Comparison of ENCODE assay signal across 8 cellular contexts in genomic region chr7:88546808-88547207, GRCh38.
DNase-seq lines count a peak whose midpoint lies in the region; ATAC-seq and TF ChIP-seq lines count a peak whose summit lies in the region.

No MANE protein-coding gene starts in this region.

- H3K27me3 ChIP-seq in lung (ENCODE audit: control insufficient read depth, insufficient read depth) = no peaks in the 10 kb centered on the region
- no peaks in the 10 kb centered on the region for H3K27me3 ChIP-seq in spleen (replicated peaks in 1 of 7)

- CTCF ChIA-PET in activated CD4-positive, alpha-beta memory T cell treated with anti-CD3 and anti-CD28 coated beads, Interleukin-2, amount 10 ng/mL, durations not matched to agents 7 days and 5 days (lab: Charles Lee) = no interaction called here

- H3K27me3 Mint-ChIP-seq in activated CD4-positive, alpha-beta memory T cell treated with anti-CD3 and anti-CD28 coated beads, Interleukin-2, amount 10 ng/mL, durations not matched to agents 7 days and 5 days = no peaks in the 10 kb centered on the region

- H3K27ac Mint-ChIP-seq in activated CD4-positive, alpha-beta memory T cell treated with anti-CD3 and anti-CD28 coated beads, Interleukin-2, amount 10 ng/mL, durations not matched to agents 7 days and 5 days = no peak overlapping the region

- POLR2A ChIA-PET in activated CD4-positive, alpha-beta memory T cell treated with anti-CD3 and anti-CD28 coated beads, Interleukin-2, amount 10 ng/mL, durations not matched to agents 7 days and 5 days (lab: Charles Lee) = no interaction called here

- no peaks in the 10 kb centered on the region for H3K36me3 Mint-ChIP-seq in activated CD4-positive, alpha-beta memory T cell treated with anti-CD3 and anti-CD28 coated beads, Interleukin-2, amount 10 ng/mL, durations not matched to agents 7 days and 5 days (ENCODE audit: low read depth)

- H3K9me3 Mint-ChIP-seq in activated CD4-positive, alpha-beta memory T cell treated with anti-CD3 and anti-CD28 coated beads, Interleukin-2, amount 10 ng/mL, durations not matched to agents 7 days and 5 days = peaks cover 4% of the 10 kb centered on the region

- H3K4me1 ChIP-seq in lung (ENCODE audit: control insufficient read depth in 2 of 2, insufficient read depth in 2 of 2, low read length in 2 of 2) (no peaks in the 10 kb centered on the region), spleen (no peaks in the 10 kb centered on the region)

- TF ChIP-seq CTCF in LNCaP clone FGC (IDR thresholded peaks at IDR 0.05; ENCODE audit: control insufficient read depth, extremely low read depth, insufficient read depth) = peak; percentile 79
- peak; percentile 5 for TF ChIP-seq CTCF in lung (IDR thresholded peaks at IDR 0.05; ENCODE audit: control extremely low read depth, extremely low read depth)
- peak in 1 of 11 experiments; percentile 15 for TF ChIP-seq CTCF in spleen (IDR thresholded peaks at IDR 0.05 in 8 of 11, conservative IDR thresholded peaks at IDR 0.05 in 3 of 11)

- H3K4me3 Mint-ChIP-seq in activated CD4-positive, alpha-beta memory T cell treated with anti-CD3 and anti-CD28 coated beads, Interleukin-2, amount 10 ng/mL, durations not matched to agents 7 days and 5 days = no peak overlapping the region

- intact Hi-C loops in spleen (cut with DNase I; ENCODE audit: low total_unique reads) = no loop called here

- peak; percentile 74 for DNase-seq in COLO829 (ENCODE audit: low spot score)
- no peak for DNase-seq in LNCaP clone FGC (ENCODE audit: low read depth)
- peak; percentile 32 for DNase-seq in activated CD4-positive, alpha-beta memory T cell treated with anti-CD3 and anti-CD28 coated beads, Interleukin-2, amount 10 ng/mL, durations not matched to agents 7 days and 5 days
- no peak for DNase-seq in lung (ENCODE audit: low spot score)
- no peak for DNase-seq in central memory CD4-positive, alpha-beta T cell
- no peak for DNase-seq in spleen

- ATAC-seq in GM18511 (IDR thresholded peaks at IDR 0.05; ENCODE audit: unreplicated experiment) = peak; percentile 77
- no peak for ATAC-seq in lung (ENCODE audit: insufficient read depth, low FRiP score)
- ATAC-seq in HG03378 (IDR thresholded peaks at IDR 0.05; ENCODE audit: unreplicated experiment) = no peak

- peaks cover 0 to 10% of the 10 kb centered on the region in 2 donors for H3K9me3 ChIP-seq in lung (ENCODE audit: control insufficient read depth in 2 of 2, insufficient read depth in 1 of 2, low read length in 1 of 2)
- H3K9me3 ChIP-seq in spleen = peaks cover 0 to 34% (median 21%) of the 10 kb centered on the region in 8 donors

- H3K27ac ChIP-seq in lung (ENCODE audit: low read depth in 1 of 2, low read length in 1 of 2) (no peak overlapping the region), spleen (no peak overlapping the region)

- H3K4me3 ChIP-seq in LNCaP clone FGC (ENCODE audit: low read depth, low read length) = no peak overlapping the region
- H3K4me3 ChIP-seq in lung = no peak overlapping the region
- no peak overlapping the region for H3K4me3 ChIP-seq in spleen

- H3K4me1 Mint-ChIP-seq in activated CD4-positive, alpha-beta memory T cell treated with anti-CD3 and anti-CD28 coated beads, Interleukin-2, amount 10 ng/mL, durations not matched to agents 7 days and 5 days = no peaks in the 10 kb centered on the region

- WGBS in lung, 2 donors = 35 to 38% methylated on average over 2 of the region's 2 CpGs
- 31 to 51% (median 42%) methylated on average over 2 of the region's 2 CpGs for WGBS in spleen, 5 donors

- H3K36me3 ChIP-seq in lung (ENCODE audit: control insufficient read depth in 2 of 2, insufficient read depth in 2 of 2, low read length in 2 of 2) = no peaks in the 10 kb centered on the region
- no peaks in the 10 kb centered on the region for H3K36me3 ChIP-seq in spleen

- no peak for TF ChIP-seq POLR2A in spleen (IDR thresholded peaks at IDR 0.05)

Comparison
In these comparisons a context has a peak if more than half of its experiments do, and no peak if none do; other contexts are left out.
1. DNase-seq: peak in COLO829 (single experiment) and activated CD4-positive, alpha-beta memory T cell treated with anti-CD3 and anti-CD28 coated beads, Interleukin-2, amount 10 ng/mL, durations not matched to agents 7 days and 5 days (single experiment); none in LNCaP clone FGC (single experiment), lung (single experiment), central memory CD4-positive, alpha-beta T cell (single experiment) and spleen (single experiment).